In the genomic region with DNA sequence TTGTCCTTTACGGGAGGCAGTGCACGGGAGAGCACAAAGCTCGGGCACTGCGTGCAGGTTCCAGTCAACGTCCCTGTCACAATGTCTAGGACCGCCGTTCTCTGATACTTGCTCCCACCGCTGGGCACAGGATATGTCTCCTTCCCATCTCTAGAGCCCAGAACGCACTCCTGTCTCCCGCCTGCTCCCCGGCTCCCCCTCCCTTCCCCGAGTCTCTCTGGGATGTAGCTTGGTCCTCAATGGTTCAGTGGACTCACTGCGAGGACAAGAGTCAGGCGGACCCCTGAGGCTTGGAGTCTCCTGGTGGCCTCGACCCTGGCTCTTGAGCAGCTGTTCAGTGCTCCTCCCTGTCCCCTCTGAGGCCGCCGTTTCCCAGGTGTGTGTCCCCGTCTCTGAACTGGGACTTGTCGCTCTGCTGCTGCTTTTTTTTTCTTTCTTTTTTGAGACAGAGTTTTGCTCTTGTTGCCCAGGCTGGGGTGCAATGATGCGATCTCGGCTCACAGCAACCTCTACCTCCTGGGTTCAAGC, we compare ENCODE assay signal across 15 cellular contexts.
"Had no signal": no experiment of that assay in that cellular context is flagged by ENCODE, and none has a peak within 500 bp of the region (broad histone marks: within the 10 kb centered on the region; RNA-seq: fewer than 3 reads in every experiment).

No MANE protein-coding gene starts in this region.

- H3K36me3 ChIP-seq: gastrocnemius medialis, transverse colon had no signal

- DNase-seq: activated CD4-positive, alpha-beta T cell treated with anti-CD3 and anti-CD28 coated beads, Interleukin-2, amount 50 U/mL, for 48 hours; activated CD4-positive, CD25-positive, alpha-beta regulatory T cell treated with anti-CD3 and anti-CD28 coated beads, Interleukin-2, amount 50 U/mL, for 72 hours; activated gamma-delta T cell treated with Interleukin-2 at 50 U/mL for 16 hours; dorsolateral prefrontal cortex; erythroblast; gastrocnemius medialis; kidney; stimulated activated CD4-positive, alpha-beta T cell treated with anti-CD3 and anti-CD28 coated beads, Interleukin-15, amount 100 ng/mL, for 24 hours; stimulated activated CD4-positive, alpha-beta T cell treated with anti-CD3 and anti-CD28 coated beads, Interleukin-4, amount 100 ng/mL, for 1 hour; stimulated activated naive CD8-positive, alpha-beta T cell treated with anti-CD3 and anti-CD28 coated beads, Interleukin-15, Interleukin-2, amounts not matched to agents 100 U/mL and 50 U/mL, for 24 hours; T-cell; T-helper 9 cell; transverse colon had no signal

- H3K4me3 Mint-ChIP-seq: activated naive CD8-positive, alpha-beta T cell; T-cell had no signal

- H3K9me3 ChIP-seq: gastrocnemius medialis, transverse colon had no signal

- H3K27me3 Mint-ChIP-seq: activated naive CD8-positive, alpha-beta T cell had no signal

- H3K27ac ChIP-seq: SK-N-MC, transverse colon had no signal

- H3K27ac Mint-ChIP-seq: activated naive CD8-positive, alpha-beta T cell had no signal

- H3K27me3 ChIP-seq: dorsolateral prefrontal cortex, gastrocnemius medialis, transverse colon had no signal

- H3K4me1 ChIP-seq: gastrocnemius medialis had no signal

- ATAC-seq: gastrocnemius medialis; stimulated activated naive CD8-positive, alpha-beta T cell treated with anti-CD3 and anti-CD28 coated beads, Interleukin-15, Interleukin-2, amounts not matched to agents 100 U/mL and 50 U/mL, for 24 hours; T-cell had no signal

- H3K36me3 Mint-ChIP-seq: activated naive CD8-positive, alpha-beta T cell; T-cell had no signal

- H3K4me3 ChIP-seq: dorsolateral prefrontal cortex, gastrocnemius medialis, SK-N-MC, transverse colon had no signal

- H3K9me3 Mint-ChIP-seq: T-cell had no signal
